ENCODE assay signal across 23 cellular contexts in genomic region chr20:60428651-60429050, GRCh38.
DNase-seq lines count a peak whose midpoint lies in the region; FAIRE-seq and TF ChIP-seq lines count a peak whose summit lies in the region.
"Had no signal": no experiment of that assay in that cellular context is flagged by ENCODE, and none has a peak within 500 bp of the region (broad histone marks: within the 10 kb centered on the region; RNA-seq: fewer than 3 reads in every experiment).

No MANE protein-coding gene starts in this region.

- intact Hi-C loops in activated CD4-positive, alpha-beta T cell treated with anti-CD3 and anti-CD28 coated beads, Interleukin-2, amount 10 ng/mL, durations not matched to agents 24 days and 14 days (cut with micrococcal nuclease) = no loop called here

- FAIRE-seq in GM19239 (lab: Jason Lieb, UNC) = no peak
- FAIRE-seq: A549, D721Med, GM12878 had no signal

- H3K4me3 Mint-ChIP-seq in activated CD4-positive, alpha-beta T cell treated with anti-CD3 and anti-CD28 coated beads, Interleukin-2, amount 10 ng/mL, durations not matched to agents 24 days and 14 days = no peak overlapping the region
- H3K4me3 Mint-ChIP-seq in neural crest cell = no peak overlapping the region
- H3K4me3 Mint-ChIP-seq: CD14-positive monocyte; CD4-positive, alpha-beta T cell; CD8-positive, alpha-beta memory T cell; GM23338; H9 had no signal

- H3K9me3 Mint-ChIP-seq in activated CD4-positive, alpha-beta T cell treated with anti-CD3 and anti-CD28 coated beads, Interleukin-2, amount 10 ng/mL, durations not matched to agents 24 days and 14 days = no peaks in the 10 kb centered on the region
- no peaks in the 10 kb centered on the region for H3K9me3 Mint-ChIP-seq in neural crest cell
- H3K9me3 Mint-ChIP-seq: CD4-positive, alpha-beta T cell; CD8-positive, alpha-beta memory T cell; GM23338; H9 had no signal

- no peak for TF ChIP-seq CTCF in neural crest cell (conservative IDR thresholded peaks at IDR 0.05)

- H3K36me3 Mint-ChIP-seq in activated CD4-positive, alpha-beta T cell treated with anti-CD3 and anti-CD28 coated beads, Interleukin-2, amount 10 ng/mL, durations not matched to agents 24 days and 14 days (ENCODE audit: low read depth) = no peaks in the 10 kb centered on the region
- H3K36me3 Mint-ChIP-seq in neural crest cell (ENCODE audit: low read depth) = no peaks in the 10 kb centered on the region
- H3K36me3 Mint-ChIP-seq: CD14-positive monocyte; CD8-positive, alpha-beta memory T cell had no signal

- no peaks in the 10 kb centered on the region for H3K4me1 Mint-ChIP-seq in activated CD4-positive, alpha-beta T cell treated with anti-CD3 and anti-CD28 coated beads, Interleukin-2, amount 10 ng/mL, durations not matched to agents 24 days and 14 days
- H3K4me1 Mint-ChIP-seq in neural crest cell = peaks cover 5% of the 10 kb centered on the region
- H3K4me1 Mint-ChIP-seq: CD14-positive monocyte; CD8-positive, alpha-beta memory T cell had no signal

- no peak overlapping the region for H3K27ac Mint-ChIP-seq in activated CD4-positive, alpha-beta T cell treated with anti-CD3 and anti-CD28 coated beads, Interleukin-2, amount 10 ng/mL, durations not matched to agents 24 days and 14 days
- peak overlapping the region; percentile 70 for H3K27ac Mint-ChIP-seq in neural crest cell (ENCODE audit: unreplicated experiment)
- H3K27ac Mint-ChIP-seq: CD4-positive, alpha-beta T cell; GM23338; H9 had no signal

- peak; percentile 5 for DNase-seq in DMS 273 (lab: John Stamatoyannopoulos, UW; ENCODE audit: unreplicated experiment)
- DNase-seq in DMS 273 treated with DMSO at 0.1 percent for 48 hours (lab: John Stamatoyannopoulos, UW) = no peak
- DNase-seq in activated CD4-positive, alpha-beta T cell treated with anti-CD3 and anti-CD28 coated beads, Interleukin-2, amount 10 ng/mL, durations not matched to agents 24 days and 14 days = peak; percentile 21
- DNase-seq in activated CD4-positive, alpha-beta T cell treated with anti-CD3 and anti-CD28 coated beads for 48 hours = no peak
- DNase-seq in neural crest cell (ENCODE audit: low read depth, low spot score) = no peak
- no peak for DNase-seq in NCI-H1417 treated with DMSO at 0.1 percent for 48 hours (lab: John Stamatoyannopoulos, UW)
- no peak for DNase-seq in DMS53 (lab: John Stamatoyannopoulos, UW)
- no peak for DNase-seq in GM19239 (ENCODE audit: insufficient read length, low spot score)
- DNase-seq: ACHN; AML-193; BE2C; CD4-positive, alpha-beta T cell; CD8-positive, alpha-beta memory T cell; DMS153; DMS79; EL; GDM1; H9 had no signal

- no peaks in the 10 kb centered on the region for H3K27me3 Mint-ChIP-seq in activated CD4-positive, alpha-beta T cell treated with anti-CD3 and anti-CD28 coated beads, Interleukin-2, amount 10 ng/mL, durations not matched to agents 24 days and 14 days
- H3K27me3 Mint-ChIP-seq in neural crest cell (ENCODE audit: low read depth) = no peaks in the 10 kb centered on the region

Comparison
In these comparisons a context has a peak if more than half of its experiments do, and no peak if none do; other contexts are left out.
1. DNase-seq: peak in DMS 273 (single experiment) and activated CD4-positive, alpha-beta T cell treated with anti-CD3 and anti-CD28 coated beads, Interleukin-2, amount 10 ng/mL, durations not matched to agents 24 days and 14 days (single experiment); none in DMS 273 treated with DMSO at 0.1 percent for 48 hours (single experiment), activated CD4-positive, alpha-beta T cell treated with anti-CD3 and anti-CD28 coated beads for 48 hours (single experiment), neural crest cell (single experiment), NCI-H1417 treated with DMSO at 0.1 percent for 48 hours (single experiment), DMS53 (single experiment) and GM19239 (single experiment).